In the genomic region with DNA sequence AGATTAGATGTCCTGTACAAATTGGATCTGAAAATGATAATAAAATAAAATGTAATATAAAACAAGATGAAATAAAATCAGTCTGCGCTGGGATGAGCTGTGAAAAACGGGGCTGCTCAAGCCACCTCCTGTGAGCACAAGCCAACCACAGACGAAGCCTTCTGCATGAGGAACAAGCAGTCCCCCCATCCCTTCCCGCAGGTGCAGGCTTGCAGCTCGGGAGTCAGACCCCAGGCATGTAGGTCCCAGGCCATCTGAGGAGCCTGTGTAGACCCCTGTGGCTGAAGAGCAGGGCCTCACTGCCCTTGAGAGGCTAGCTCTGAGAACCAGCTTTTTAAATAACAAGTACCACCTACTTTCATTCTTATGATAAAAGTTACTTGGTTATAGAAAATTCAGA, we compare ENCODE assay signal across 2 cellular contexts.
TF ChIP-seq lines count a peak whose summit lies in the region.

No MANE protein-coding gene starts in this region.

TF ChIP-seq in SK-N-SH, 30 proteins besides CTCF, POLR2A, EP300 and RAD21:
- TF ChIP-seq GABPA (IDR thresholded peaks at IDR 0.05; ENCODE audit: low read depth), result no peak
- TF ChIP-seq, protein P1, sequence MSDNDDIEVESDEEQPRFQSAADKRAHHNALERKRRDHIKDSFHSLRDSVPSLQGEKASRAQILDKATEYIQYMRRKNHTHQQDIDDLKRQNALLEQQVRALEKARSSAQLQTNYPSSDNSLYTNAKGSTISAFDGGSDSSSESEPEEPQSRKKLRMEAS (IDR thresholded peaks at IDR 0.05; ENCODE audit: low read depth), result no peak
- TF ChIP-seq SIN3A (IDR thresholded peaks at IDR 0.05; ENCODE audit: borderline replicate concordance, low read depth, low read length), result no peak
- TF ChIP-seq NFIC (IDR thresholded peaks at IDR 0.05; ENCODE audit: borderline replicate concordance), result no peak
- TF ChIP-seq CHD2 (IDR thresholded peaks at IDR 0.05; ENCODE audit: low read length, partially characterized antibody), result no peak
- TF ChIP-seq TAF1 (IDR thresholded peaks at IDR 0.05; ENCODE audit: borderline replicate concordance, low read depth, low read length), result no peak
- TF ChIP-seq, protein P2, sequence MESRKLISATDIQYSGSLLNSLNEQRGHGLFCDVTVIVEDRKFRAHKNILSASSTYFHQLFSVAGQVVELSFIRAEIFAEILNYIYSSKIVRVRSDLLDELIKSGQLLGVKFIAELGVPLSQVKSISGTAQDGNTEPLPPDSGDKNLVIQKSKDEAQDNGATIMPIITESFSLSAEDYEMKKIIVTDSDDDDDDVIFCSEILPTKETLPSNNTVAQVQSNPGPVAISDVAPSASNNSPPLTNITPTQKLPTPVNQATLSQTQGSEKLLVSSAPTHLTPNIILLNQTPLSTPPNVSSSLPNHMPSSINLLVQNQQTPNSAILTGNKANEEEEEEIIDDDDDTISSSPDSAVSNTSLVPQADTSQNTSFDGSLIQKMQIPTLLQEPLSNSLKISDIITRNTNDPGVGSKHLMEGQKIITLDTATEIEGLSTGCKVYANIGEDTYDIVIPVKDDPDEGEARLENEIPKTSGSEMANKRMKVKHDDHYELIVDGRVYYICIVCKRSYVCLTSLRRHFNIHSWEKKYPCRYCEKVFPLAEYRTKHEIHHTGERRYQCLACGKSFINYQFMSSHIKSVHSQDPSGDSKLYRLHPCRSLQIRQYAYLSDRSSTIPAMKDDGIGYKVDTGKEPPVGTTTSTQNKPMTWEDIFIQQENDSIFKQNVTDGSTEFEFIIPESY (IDR thresholded peaks at IDR 0.05; ENCODE audit: borderline replicate concordance, low read depth), result no peak

TF ChIP-seq in SK-N-SH treated with all-trans-retinoic acid at 6 μM for 48 hours, 23 proteins besides CTCF, POLR2A, EP300 and RAD21:
- no peak for TF ChIP-seq ESRRG (CRISPR knock-in tag; IDR thresholded peaks at IDR 0.05)
- TF ChIP-seq BACH2 (CRISPR knock-in tag; IDR thresholded peaks at IDR 0.05; ENCODE audit: borderline replicate concordance), result no peak
- no peak for TF ChIP-seq ZFP3 (CRISPR knock-in tag; IDR thresholded peaks at IDR 0.05)
- no peak for TF ChIP-seq OSR1 (CRISPR knock-in tag; IDR thresholded peaks at IDR 0.05)
- TF ChIP-seq ZNF8 (CRISPR knock-in tag; IDR thresholded peaks at IDR 0.05), result no peak
- no peak for TF ChIP-seq CSDC2 (CRISPR knock-in tag; IDR thresholded peaks at IDR 0.05)
- TF ChIP-seq SNAI2 (CRISPR knock-in tag; IDR thresholded peaks at IDR 0.05), result no peak
- TF ChIP-seq ZNF565 (CRISPR knock-in tag; conservative IDR thresholded peaks at IDR 0.05; ENCODE audit: low read depth), result no peak
- TF ChIP-seq ZC3H10 (CRISPR knock-in tag; IDR thresholded peaks at IDR 0.05), result no peak
- TF ChIP-seq ZNF70 (CRISPR knock-in tag; IDR thresholded peaks at IDR 0.05), result no peak
- TF ChIP-seq RARB (CRISPR knock-in tag; IDR thresholded peaks at IDR 0.05), result no peak
- TF ChIP-seq, protein P3, sequence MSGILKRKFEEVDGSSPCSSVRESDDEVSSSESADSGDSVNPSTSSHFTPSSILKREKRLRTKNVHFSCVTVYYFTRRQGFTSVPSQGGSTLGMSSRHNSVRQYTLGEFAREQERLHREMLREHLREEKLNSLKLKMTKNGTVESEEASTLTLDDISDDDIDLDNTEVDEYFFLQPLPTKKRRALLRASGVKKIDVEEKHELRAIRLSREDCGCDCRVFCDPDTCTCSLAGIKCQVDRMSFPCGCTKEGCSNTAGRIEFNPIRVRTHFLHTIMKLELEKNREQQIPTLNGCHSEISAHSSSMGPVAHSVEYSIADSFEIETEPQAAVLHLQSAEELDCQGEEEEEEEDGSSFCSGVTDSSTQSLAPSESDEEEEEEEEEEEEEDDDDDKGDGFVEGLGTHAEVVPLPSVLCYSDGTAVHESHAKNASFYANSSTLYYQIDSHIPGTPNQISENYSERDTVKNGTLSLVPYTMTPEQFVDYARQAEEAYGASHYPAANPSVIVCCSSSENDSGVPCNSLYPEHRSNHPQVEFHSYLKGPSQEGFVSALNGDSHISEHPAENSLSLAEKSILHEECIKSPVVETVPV (CRISPR knock-in tag; IDR thresholded peaks at IDR 0.05), result no peak
